ENCODE assay signal across 8 cellular contexts in the genomic region with DNA sequence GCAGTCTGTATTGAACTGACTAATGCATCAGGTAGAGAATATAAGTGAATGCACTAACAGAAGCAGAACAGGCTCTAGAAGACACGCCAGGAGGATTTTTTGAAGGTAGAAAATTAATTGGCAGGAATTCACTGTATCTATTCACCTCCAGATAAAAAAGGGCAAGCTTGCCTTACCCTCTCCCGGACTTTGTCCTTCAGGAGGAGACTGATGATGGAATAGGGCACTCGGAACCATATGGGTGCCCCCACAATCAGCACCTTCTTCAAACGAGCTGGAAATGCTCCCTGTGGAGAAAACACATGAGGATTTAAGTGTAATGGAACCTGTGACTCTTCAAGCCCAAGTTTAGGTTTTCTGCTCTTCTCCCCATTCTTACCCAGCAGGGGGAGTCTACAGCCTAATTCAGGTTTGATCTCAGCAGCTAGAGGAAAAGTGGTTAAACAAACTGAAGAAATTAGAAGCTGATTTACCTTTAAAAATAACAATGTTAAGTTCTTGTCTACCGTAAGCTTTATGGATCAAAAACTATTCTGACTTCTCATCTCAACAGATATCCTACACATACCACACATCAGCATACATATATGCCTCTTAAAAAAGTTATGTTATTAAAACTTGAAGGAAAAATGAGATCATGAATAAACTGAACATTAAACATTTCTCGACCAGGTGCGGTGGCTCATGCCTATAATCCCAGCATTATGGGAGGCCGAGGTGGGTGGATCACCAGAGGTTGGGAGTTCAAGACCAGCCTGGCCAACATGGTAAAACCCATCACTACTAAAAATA. TPM values are rescaled to one million over a fixed set of nuclear protein-coding genes. Genes with fewer than 3 reads are reported as not detected.
DNase-seq lines count a peak whose midpoint lies in the region; ATAC-seq and TF ChIP-seq lines count a peak whose summit lies in the region.

No MANE protein-coding gene starts in this region.

- H3K4me3 ChIP-seq in heart right ventricle = no peak overlapping the region
- no peak overlapping the region for H3K4me3 ChIP-seq in body of pancreas
- H3K4me3 ChIP-seq in lower lobe of right lung = no peak overlapping the region

- TF ChIP-seq CTCF in heart right ventricle (IDR thresholded peaks at IDR 0.05) = peak; percentile 12 to 66 (median 54)
- peak in 6 of 7 experiments; percentile 20 to 53 (median 42) for TF ChIP-seq CTCF in body of pancreas (IDR thresholded peaks at IDR 0.05)
- TF ChIP-seq CTCF in lower lobe of right lung (IDR thresholded peaks at IDR 0.05) = peak; percentile 51

- H3K36me3 ChIP-seq in heart right ventricle (peaks cover 0 to 77% (median 16%) of the 10 kb centered on the region in 9 donors), body of pancreas (replicated peaks in 1 of 2; ENCODE audit: insufficient read depth in 1 of 2, low read depth in 2 of 2) (peaks cover 3 to 7% of the 10 kb centered on the region in 2 donors), lower lobe of right lung (peaks cover 66% of the 10 kb centered on the region)

- H3K4me1 ChIP-seq in heart right ventricle (peaks cover 0 to 5% (median 0%) of the 10 kb centered on the region in 9 donors), body of pancreas (no peaks in the 10 kb centered on the region), lower lobe of right lung (no peaks in the 10 kb centered on the region)

- no peak for TF ChIP-seq POLR2A in body of pancreas (IDR thresholded peaks at IDR 0.05)

- no peaks in the 10 kb centered on the region for H3K27me3 ChIP-seq in heart right ventricle
- no peaks in the 10 kb centered on the region for H3K27me3 ChIP-seq in body of pancreas
- no peaks in the 10 kb centered on the region for H3K27me3 ChIP-seq in lower lobe of right lung (ENCODE audit: low read depth)

- WGBS in heart right ventricle, 2 donors = 69% methylated on average over 8 of the region's 8 CpGs
- 49 to 50% methylated on average over 8 of the region's 8 CpGs for WGBS in body of pancreas, 2 donors

- H3K27ac ChIP-seq in heart right ventricle = no peak overlapping the region
- H3K27ac ChIP-seq in body of pancreas = no peak overlapping the region
- H3K27ac ChIP-seq in lower lobe of right lung = no peak overlapping the region

- intact Hi-C loops in heart right ventricle (cut with DNase I) = loop anchor here in 1 of 10 donors (5.0 kb wide), 1 partner anchor 173 kb away; no protein-coding TSS in a partner anchor
- intact Hi-C loops in left ventricle myocardium superior (cut with micrococcal nuclease) = no loop called here
- intact Hi-C loops in body of pancreas (cut with DNase I) = no loop called here
- intact Hi-C loops in lower lobe of right lung (cut with DNase I) = no loop called here

- H3K9me3 ChIP-seq in heart right ventricle (no peaks in the 10 kb centered on the region), body of pancreas (no peaks in the 10 kb centered on the region), lower lobe of right lung (no peaks in the 10 kb centered on the region)

- DNase-seq in heart right ventricle (peak in 1 of 2 donors; percentile 8), left ventricle myocardium superior (no peak), NAMALWA (ENCODE audit: low spot score) (peak; percentile 65), body of pancreas (peak in 2 of 4 donors; percentile 8 to 23), lower lobe of right lung (no peak), COR-L47 (lab: John Stamatoyannopoulos, UW) (no peak), retina (no peak)

- ATAC-seq in heart right ventricle (peak in 2 of 8 donors; percentile 20 to 64), left ventricle myocardium superior (no peak), body of pancreas (no peak), lower lobe of right lung (no peak), HG03521 (IDR thresholded peaks at IDR 0.05; ENCODE audit: unreplicated experiment) (no peak)

RNA-seq across cellular contexts. Expression of a gene that starts 57.4 kb away (rescaled TPM):
- total RNA-seq in heart right ventricle (10 to 100 TPM; 24.9 to 41.8 (median 29.9) TPM), left ventricle myocardium superior (28.3 TPM), body of pancreas (10 to 100 TPM; 17.1 to 23.1 TPM), lower lobe of right lung (51.6 TPM)
- 1 to 10 TPM; 7.9 to 8.2 TPM for polyA plus RNA-seq in heart right ventricle
